In genomic region chr18:51890762-51891161, GRCh38 we compare ENCODE assay signal across 11 cellular contexts.
A peak's percentile ranks its signal among the peaks of the same experiment; 100 is the strongest.
DNase-seq lines count a peak whose midpoint lies in the region; ATAC-seq and TF ChIP-seq lines count a peak whose summit lies in the region.
"Had no signal": no experiment of that assay in that cellular context is flagged by ENCODE, and none has a peak within 500 bp of the region (broad histone marks: within the 10 kb centered on the region; RNA-seq: fewer than 3 reads in every experiment).

No MANE protein-coding gene starts in this region.

- peak overlapping the region; percentile 26 for H3K27ac ChIP-seq in SJCRH30
- no peak overlapping the region for H3K27ac ChIP-seq in lung (ENCODE audit: low read depth in 1 of 2, low read length in 1 of 2)
- H3K27ac ChIP-seq: uterus had no signal

- H3K36me3 ChIP-seq in SJCRH30 (no peaks in the 10 kb centered on the region), lung (ENCODE audit: control insufficient read depth in 2 of 2, insufficient read depth in 2 of 2, low read length in 2 of 2) (no peaks in the 10 kb centered on the region), H7 (replicated peaks; ENCODE audit: control insufficient read depth, insufficient read depth, low read length) (no peaks in the 10 kb centered on the region)
- H3K36me3 ChIP-seq: HAP-1, uterus had no signal

- no peaks in the 10 kb centered on the region for H3K27me3 ChIP-seq in SJCRH30
- no peaks in the 10 kb centered on the region for H3K27me3 ChIP-seq in lung (ENCODE audit: control insufficient read depth, insufficient read depth)
- no peaks in the 10 kb centered on the region for H3K27me3 ChIP-seq in H7 (ENCODE audit: control insufficient read depth, insufficient read depth, low read length)
- H3K27me3 ChIP-seq: uterus had no signal

- H3K4me3 ChIP-seq in SJCRH30 (no peak overlapping the region), lung (no peak overlapping the region), H7 (ENCODE audit: insufficient read depth, low read depth, low read length) (no peak overlapping the region)
- H3K4me3 ChIP-seq: HAP-1, uterus had no signal

- 38 to 57% methylated on average over 3 of the region's 3 CpGs for WGBS in lung, 2 donors

- TF ChIP-seq CTCF in lung (IDR thresholded peaks at IDR 0.05; ENCODE audit: control extremely low read depth, extremely low read depth): no peak

- H3K9me3 ChIP-seq in SJCRH30 (replicated peaks) (no peaks in the 10 kb centered on the region; the same call in 1 of the 2 replicates), lung (ENCODE audit: control insufficient read depth in 2 of 2, insufficient read depth in 1 of 2, low read length in 1 of 2) (no peaks in the 10 kb centered on the region)
- H3K9me3 ChIP-seq: HAP-1, uterus had no signal

- ATAC-seq in lung (ENCODE audit: insufficient read depth, low FRiP score) (peak; percentile 87), sciatic nerve (no peak)
- ATAC-seq: CD8-positive, alpha-beta T cell had no signal

- DNase-seq in EH (ENCODE audit: low read depth) (peak; percentile 7), NCI-H1930 (lab: John Stamatoyannopoulos, UW) (peak; percentile 12 to 64), SJCRH30 (peak; percentile 87 to 94), lung (ENCODE audit: low spot score) (peak; percentile 67), ecto neural progenitor cell (ENCODE audit: low spot score) (no peak), foreskin melanocyte (no peak), H7 (no peak), sciatic nerve (ENCODE audit: low spot score) (no peak)
- DNase-seq: CD8-positive, alpha-beta T cell had no signal

- intact Hi-C loops in sciatic nerve (cut with DNase I): loop anchor here (5.0 kb wide), 1 partner anchor 407 kb away; no protein-coding TSS in a partner anchor

- H3K4me1 ChIP-seq in SJCRH30 (peaks cover 17% of the 10 kb centered on the region), lung (ENCODE audit: control insufficient read depth in 2 of 2, insufficient read depth in 2 of 2, low read length in 2 of 2) (peaks cover 0 to 2% of the 10 kb centered on the region in 2 donors)
- H3K4me1 ChIP-seq: HAP-1, uterus had no signal

Comparison
In these comparisons a context has a peak if more than half of its experiments do, and no peak if none do; other contexts are left out.
1. DNase-seq: peak in EH (single experiment), NCI-H1930 (2 of 2), SJCRH30 (2 of 2) and lung (single experiment); none in ecto neural progenitor cell (single experiment), foreskin melanocyte (single experiment), H7 (single experiment) and sciatic nerve (single experiment).